ENCODE assay signal across 9 cellular contexts in genomic region chr7:29565982-29566746, GRCh38. TPM values are rescaled to one million over a fixed set of nuclear protein-coding genes. Genes with fewer than 3 reads are reported as not detected.
A peak's percentile ranks its signal among the peaks of the same experiment; 100 is the strongest.
DNase-seq lines count a peak whose midpoint lies in the region; ATAC-seq and TF ChIP-seq lines count a peak whose summit lies in the region.
"Had no signal": no experiment of that assay in that cellular context is flagged by ENCODE, and none has a peak within 500 bp of the region (broad histone marks: within the 10 kb centered on the region; RNA-seq: fewer than 3 reads in every experiment).

No MANE protein-coding gene starts in this region.

- DNase-seq in astrocyte of the spinal cord (ENCODE audit: low read depth, low spot score): no peak
- peak; percentile 60 to 63 for DNase-seq in left colon
- DNase-seq in stimulated activated effector memory CD8-positive, alpha-beta T cell treated with anti-CD3 and anti-CD28 coated beads, Interleukin-12 subunit alpha, Interleukin-12 subunit beta, amount 100 ng/mL, for 72 hours (ENCODE audit: low spot score in 2 of 2): no peak
- DNase-seq in HuH-7 (ENCODE audit: low spot score): no peak
- no peak for DNase-seq in Ammon's horn (ENCODE audit: low spot score)
- no peak for DNase-seq in NCI-H510A (lab: John Stamatoyannopoulos, UW)

- H3K36me3 ChIP-seq in HUES6 (ENCODE audit: control insufficient read depth, insufficient read depth, low read length): no peaks in the 10 kb centered on the region

- ATAC-seq in left colon: peak; percentile 29
- ATAC-seq in stimulated activated effector memory CD8-positive, alpha-beta T cell treated with anti-CD3 and anti-CD28 coated beads, Interleukin-12 subunit alpha, Interleukin-12 subunit beta, amount 100 ng/mL, for 72 hours: peak; percentile 33
- no peak for ATAC-seq in HG02852 (IDR thresholded peaks at IDR 0.05; ENCODE audit: unreplicated experiment)

- H3K27me3 ChIP-seq in HUES6 (ENCODE audit: control insufficient read depth, insufficient read depth, low read length): peaks cover 50% of the 10 kb centered on the region

- H3K4me1 ChIP-seq in HUES6 (ENCODE audit: control insufficient read depth, insufficient read depth, low read length): peaks cover 17% of the 10 kb centered on the region

- H3K27ac Mint-ChIP-seq in stimulated activated effector memory CD8-positive, alpha-beta T cell treated with anti-CD3 and anti-CD28 coated beads, Interleukin-12 subunit alpha, Interleukin-12 subunit beta, amount 100 ng/mL, for 72 hours: no peak overlapping the region

- peak overlapping the region; percentile 84 for H3K4me3 ChIP-seq in HUES6 (ENCODE audit: low read depth, low read length)
- H3K4me3 ChIP-seq in astrocyte of the spinal cord (ENCODE audit: low read depth, low read length): peak overlapping the region; percentile 48

- no peak overlapping the region for H3K27ac ChIP-seq in HUES6 (ENCODE audit: low read depth, low read length)

- in situ Hi-C loops in astrocyte of the spinal cord (cut with HindIII; ENCODE audit: low sequenced_read_pairs): no loop called here

- no peaks in the 10 kb centered on the region for H3K9me3 Mint-ChIP-seq in stimulated activated effector memory CD8-positive, alpha-beta T cell treated with anti-CD3 and anti-CD28 coated beads, Interleukin-12 subunit alpha, Interleukin-12 subunit beta, amount 100 ng/mL, for 72 hours

- peak overlapping the region; percentile 65 for H3K4me3 Mint-ChIP-seq in stimulated activated effector memory CD8-positive, alpha-beta T cell treated with anti-CD3 and anti-CD28 coated beads, Interleukin-12 subunit alpha, Interleukin-12 subunit beta, amount 100 ng/mL, for 72 hours

- H3K9ac ChIP-seq in HUES6 (ENCODE audit: low read length): peak overlapping the region; percentile 44

- H3K9me3 ChIP-seq in HUES6 (ENCODE audit: control insufficient read depth, insufficient read depth, low read depth, low read length): no peaks in the 10 kb centered on the region

- TF ChIP-seq CTCF in astrocyte of the spinal cord (IDR thresholded peaks at IDR 0.05; ENCODE audit: low read depth, low read length): no peak

- no peaks in the 10 kb centered on the region for H3K36me3 Mint-ChIP-seq in stimulated activated effector memory CD8-positive, alpha-beta T cell treated with anti-CD3 and anti-CD28 coated beads, Interleukin-12 subunit alpha, Interleukin-12 subunit beta, amount 100 ng/mL, for 72 hours

- intact Hi-C loops in left colon (cut with DNase I, micrococcal nuclease): no loop called here

- H3K4me1 Mint-ChIP-seq in stimulated activated effector memory CD8-positive, alpha-beta T cell treated with anti-CD3 and anti-CD28 coated beads, Interleukin-12 subunit alpha, Interleukin-12 subunit beta, amount 100 ng/mL, for 72 hours: peaks cover 20% of the 10 kb centered on the region

RNA-seq across cellular contexts. Expression of gene PRR15, which starts 2.5 kb away (rescaled TPM):
- total RNA-seq in left colon: 100 to 1,000 TPM; 177 to 290 TPM
- total RNA-seq: lung microvascular endothelial cell had no signal

Comparison
In these comparisons a context has a peak if more than half of its experiments do, and no peak if none do; other contexts are left out.
1. DNase-seq: peak in left colon (2 of 2); none in astrocyte of the spinal cord (single experiment), stimulated activated effector memory CD8-positive, alpha-beta T cell treated with anti-CD3 and anti-CD28 coated beads, Interleukin-12 subunit alpha, Interleukin-12 subunit beta, amount 100 ng/mL, for 72 hours (0 of 2), HuH-7 (single experiment), Ammon's horn (single experiment) and NCI-H510A (single experiment).